Comparison of ENCODE assay signal across 8 cellular contexts in the genomic region with DNA sequence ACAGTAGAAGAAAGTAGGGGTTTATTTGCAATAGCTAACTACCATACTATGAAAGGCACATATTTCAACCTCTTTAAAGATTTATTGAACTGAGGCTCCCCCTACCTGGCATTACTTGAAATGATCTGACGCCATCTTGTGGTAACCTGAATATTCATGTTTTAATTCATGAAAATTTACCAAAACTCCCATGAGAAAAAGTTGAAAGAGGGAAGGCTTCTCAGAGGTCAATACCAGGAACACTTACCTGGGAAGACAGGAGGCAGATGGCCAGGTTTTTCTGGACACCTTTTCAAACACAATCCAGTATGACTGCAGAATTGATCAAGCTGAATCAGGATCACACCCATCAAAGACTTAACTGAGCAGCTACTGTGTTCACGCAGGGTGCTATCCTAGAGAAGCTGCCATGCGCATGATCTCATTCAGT. TPM values are rescaled to one million over a fixed set of nuclear protein-coding genes. Genes with fewer than 3 reads are reported as not detected.
DNase-seq lines count a peak whose midpoint lies in the region; ATAC-seq and TF ChIP-seq lines count a peak whose summit lies in the region.

No MANE protein-coding gene starts in this region.

- H3K9me3 ChIP-seq in gastrocnemius medialis = no peaks in the 10 kb centered on the region

- intact Hi-C loops in gastrocnemius medialis (cut with DNase I; ENCODE audit: low total_unique reads) = loop anchor here (5.0 to 10.0 kb wide), 2 partner anchors 143 to 1621 kb away; no protein-coding TSS in a partner anchor

- DNase-seq in DMS53 treated with DMSO at 0.1 percent for 48 hours (lab: John Stamatoyannopoulos, UW; ENCODE audit: unreplicated experiment) = peak; percentile 73
- DNase-seq in LHCN-M2 (ENCODE audit: low read depth) = peak; percentile 56
- DNase-seq in SK-N-DZ (ENCODE audit: low spot score) = peak; percentile 57
- DNase-seq in fibroblast of pulmonary artery (ENCODE audit: low read depth) = peak; percentile 79
- no peak for DNase-seq in gastrocnemius medialis
- DNase-seq in activated CD4-positive, CD25-positive, alpha-beta regulatory T cell (lab: John Stamatoyannopoulos, UW) = no peak
- DNase-seq in ureter (ENCODE audit: low spot score) = no peak

- ATAC-seq in GM21381 (IDR thresholded peaks at IDR 0.05; ENCODE audit: unreplicated experiment) (peak; percentile 64), gastrocnemius medialis (no peak)

- no peak overlapping the region for H3K27ac ChIP-seq in gastrocnemius medialis

- in situ Hi-C loops in gastrocnemius medialis (cut with MboI; ENCODE audit: low sequenced_read_pairs in 4 of 4) = loop anchor here (10.0 to 25.0 kb wide), 3 partner anchors 141 to 1638 kb away; no protein-coding TSS in a partner anchor

- H3K27me3 ChIP-seq in gastrocnemius medialis = no peaks in the 10 kb centered on the region

- peaks cover 0 to 10% of the 10 kb centered on the region in 2 donors for H3K4me1 ChIP-seq in gastrocnemius medialis

- H3K4me3 ChIP-seq in fibroblast of pulmonary artery (replicated peaks; ENCODE audit: low read depth, low read length) (no peak overlapping the region), gastrocnemius medialis (no peak overlapping the region)

- peak; percentile 84 for TF ChIP-seq CTCF in fibroblast of pulmonary artery (IDR thresholded peaks at IDR 0.05; ENCODE audit: low read length, missing control alignments)
- peak; percentile 22 to 61 (median 45) for TF ChIP-seq CTCF in gastrocnemius medialis (IDR thresholded peaks at IDR 0.05 in 4 of 5, conservative IDR thresholded peaks at IDR 0.05 in 1 of 5)

- no peak for TF ChIP-seq POLR2A in gastrocnemius medialis (IDR thresholded peaks at IDR 0.05)

- H3K36me3 ChIP-seq in gastrocnemius medialis = no peaks in the 10 kb centered on the region

RNA-seq across cellular contexts. Expression of gene PRELID2, which starts 9.4 kb away (rescaled TPM):
- total RNA-seq in LHCN-M2 (2014; rRNA removed) = 9.8 and 11.0 TPM in 2 replicates
- 5.2 TPM for polyA plus RNA-seq in LHCN-M2 (2012)
- polyA plus RNA-seq in SK-N-DZ (2014; cell fraction: cytosol; rRNA removed) = 4.4 and 7.1 TPM in 2 replicates
- 1.1 and 1.3 TPM in 2 replicates for polyA plus RNA-seq in SK-N-DZ (2014; cell fraction: nucleus; rRNA removed)
- 1 to 10 TPM in 3 of 4 donors, not detected in 1; 1.1 to 6.7 (median 1.2) TPM for total RNA-seq in gastrocnemius medialis
- total RNA-seq in ureter = 28.2 TPM

RNA-seq across cellular contexts. Expression of gene GRXCR2, which starts 47.0 kb away (rescaled TPM):
- total RNA-seq in LHCN-M2 (2014; rRNA removed) = not detected in 2 replicates
- polyA plus RNA-seq in LHCN-M2 (2012) = not detected
- polyA plus RNA-seq in SK-N-DZ (2014; cell fraction: cytosol; rRNA removed) = not detected in 2 replicates
- not detected in 2 replicates for polyA plus RNA-seq in SK-N-DZ (2014; cell fraction: nucleus; rRNA removed)
- total RNA-seq in gastrocnemius medialis = not detected
- not detected for total RNA-seq in ureter

Comparison
In these comparisons a context has a peak if more than half of its experiments do, and no peak if none do; other contexts are left out.
1. DNase-seq: peak in DMS53 treated with DMSO at 0.1 percent for 48 hours (single experiment), LHCN-M2 (single experiment), SK-N-DZ (single experiment) and fibroblast of pulmonary artery (single experiment); none in gastrocnemius medialis (0 of 2), activated CD4-positive, CD25-positive, alpha-beta regulatory T cell (0 of 4) and ureter (single experiment).